In genomic region chr5:66170196-66170919, GRCh38 we compare ENCODE assay signal across 12 cellular contexts. TPM values are rescaled to one million over a fixed set of nuclear protein-coding genes. Genes with fewer than 3 reads are reported as not detected.
A peak's percentile ranks its signal among the peaks of the same experiment; 100 is the strongest.
DNase-seq lines count a peak whose midpoint lies in the region; ATAC-seq and TF ChIP-seq lines count a peak whose summit lies in the region.
"Had no signal": no experiment of that assay in that cellular context is flagged by ENCODE, and none has a peak within 500 bp of the region (broad histone marks: within the 10 kb centered on the region; RNA-seq: fewer than 3 reads in every experiment).

No MANE protein-coding gene starts in this region.

- no peak for DNase-seq in activated CD4-positive, alpha-beta T cell treated with anti-CD3 and anti-CD28 coated beads, Interleukin-2, amount 10 ng/mL, durations not matched to agents 24 days and 14 days
- no peak for DNase-seq in activated CD4-positive, alpha-beta T cell treated with anti-CD3 and anti-CD28 coated beads for 48 hours
- DNase-seq in HFFc6, result no peak
- DNase-seq in activated naive CD4-positive, alpha-beta T cell treated with anti-CD3 and anti-CD28 coated beads, Interleukin-2, amount 50 U/mL, for 72 hours (ENCODE audit: low spot score in 2 of 2), result no peak
- no peak for DNase-seq in naive thymus-derived CD8-positive, alpha-beta T cell
- no peak for DNase-seq in stimulated activated naive B cell treated with anti-CD40 and anti-IgM and Interleukin-4, amounts not matched to agents 10 μg/mL and 1 μg/mL and 100 μg/mL, for 72 hours
- no peak for DNase-seq in left cardiac atrium
- DNase-seq: NCI-H1105, spleen, T1000, testis had no signal

- no peaks in the 10 kb centered on the region for H3K9me3 Mint-ChIP-seq in activated CD4-positive, alpha-beta T cell treated with anti-CD3 and anti-CD28 coated beads, Interleukin-2, amount 10 ng/mL, durations not matched to agents 24 days and 14 days
- no peaks in the 10 kb centered on the region for H3K9me3 Mint-ChIP-seq in HFFc6
- H3K9me3 Mint-ChIP-seq in activated naive CD4-positive, alpha-beta T cell treated with anti-CD3 and anti-CD28 coated beads, Interleukin-2, amount 50 U/mL, for 72 hours, result no peaks in the 10 kb centered on the region
- no peaks in the 10 kb centered on the region for H3K9me3 Mint-ChIP-seq in naive thymus-derived CD8-positive, alpha-beta T cell
- H3K9me3 Mint-ChIP-seq in stimulated activated naive B cell treated with anti-CD40 and anti-IgM and Interleukin-4, amounts not matched to agents 10 μg/mL and 1 μg/mL and 100 μg/mL, for 72 hours, result no peaks in the 10 kb centered on the region

- no peak for TF ChIP-seq CTCF in HFFc6 (IDR thresholded peaks at IDR 0.05)

- intact Hi-C loops in activated CD4-positive, alpha-beta T cell treated with anti-CD3 and anti-CD28 coated beads, Interleukin-2, amount 10 ng/mL, durations not matched to agents 24 days and 14 days (cut with micrococcal nuclease), result loop anchor here (2.0 to 10.0 kb wide), 2 partner anchors 244 to 396 kb away; partner anchors contain the start of gene ERBIN
- intact Hi-C loops in left cardiac atrium (cut with DNase I), result no loop called here

- no peaks in the 10 kb centered on the region for H3K27me3 Mint-ChIP-seq in activated CD4-positive, alpha-beta T cell treated with anti-CD3 and anti-CD28 coated beads, Interleukin-2, amount 10 ng/mL, durations not matched to agents 24 days and 14 days
- no peaks in the 10 kb centered on the region for H3K27me3 Mint-ChIP-seq in HFFc6 (ENCODE audit: insufficient read depth)
- no peaks in the 10 kb centered on the region for H3K27me3 Mint-ChIP-seq in naive thymus-derived CD8-positive, alpha-beta T cell
- no peaks in the 10 kb centered on the region for H3K27me3 Mint-ChIP-seq in stimulated activated naive B cell treated with anti-CD40 and anti-IgM and Interleukin-4, amounts not matched to agents 10 μg/mL and 1 μg/mL and 100 μg/mL, for 72 hours

- peaks cover 19% of the 10 kb centered on the region for H3K4me1 Mint-ChIP-seq in activated CD4-positive, alpha-beta T cell treated with anti-CD3 and anti-CD28 coated beads, Interleukin-2, amount 10 ng/mL, durations not matched to agents 24 days and 14 days
- H3K4me1 Mint-ChIP-seq in HFFc6 (ENCODE audit: low read depth), result peaks cover 10% of the 10 kb centered on the region
- peaks cover 6 to 38% (median 22%) of the 10 kb centered on the region in 4 donors for H3K4me1 Mint-ChIP-seq in naive thymus-derived CD8-positive, alpha-beta T cell
- H3K4me1 Mint-ChIP-seq in stimulated activated naive B cell treated with anti-CD40 and anti-IgM and Interleukin-4, amounts not matched to agents 10 μg/mL and 1 μg/mL and 100 μg/mL, for 72 hours, result peaks cover 6 to 7% of the 10 kb centered on the region in 2 donors

- peak; percentile 41 to 72 for ATAC-seq in activated naive CD4-positive, alpha-beta T cell treated with anti-CD3 and anti-CD28 coated beads, Interleukin-2, amount 50 U/mL, for 72 hours
- no peak for ATAC-seq in naive thymus-derived CD8-positive, alpha-beta T cell
- ATAC-seq in GM19395 (IDR thresholded peaks at IDR 0.05; ENCODE audit: unreplicated experiment) (no peak), left cardiac atrium (no peak)
- ATAC-seq in stimulated activated naive B cell treated with anti-CD40 and anti-IgM and Interleukin-4, amounts not matched to agents 10 μg/mL and 1 μg/mL and 100 μg/mL, for 72 hours (replicated peaks), result no peak

- no peak overlapping the region for H3K4me3 Mint-ChIP-seq in activated CD4-positive, alpha-beta T cell treated with anti-CD3 and anti-CD28 coated beads, Interleukin-2, amount 10 ng/mL, durations not matched to agents 24 days and 14 days
- H3K4me3 Mint-ChIP-seq in HFFc6, result no peak overlapping the region
- H3K4me3 Mint-ChIP-seq in naive thymus-derived CD8-positive, alpha-beta T cell, result peak overlapping the region in 1 of 10 donors; percentile 42
- H3K4me3 Mint-ChIP-seq in stimulated activated naive B cell treated with anti-CD40 and anti-IgM and Interleukin-4, amounts not matched to agents 10 μg/mL and 1 μg/mL and 100 μg/mL, for 72 hours, result no peak overlapping the region

- peak overlapping the region; percentile 8 for H3K27ac Mint-ChIP-seq in activated CD4-positive, alpha-beta T cell treated with anti-CD3 and anti-CD28 coated beads, Interleukin-2, amount 10 ng/mL, durations not matched to agents 24 days and 14 days
- peak overlapping the region; percentile 77 for H3K27ac Mint-ChIP-seq in HFFc6
- peak overlapping the region; percentile 66 to 96 for H3K27ac Mint-ChIP-seq in activated naive CD4-positive, alpha-beta T cell treated with anti-CD3 and anti-CD28 coated beads, Interleukin-2, amount 50 U/mL, for 72 hours
- H3K27ac Mint-ChIP-seq in naive thymus-derived CD8-positive, alpha-beta T cell, result peak overlapping the region in 9 of 10 donors; percentile 53 to 96 (median 87)
- no peak overlapping the region for H3K27ac Mint-ChIP-seq in stimulated activated naive B cell treated with anti-CD40 and anti-IgM and Interleukin-4, amounts not matched to agents 10 μg/mL and 1 μg/mL and 100 μg/mL, for 72 hours

- POLR2A ChIA-PET in naive thymus-derived CD8-positive, alpha-beta T cell (lab: Charles Lee), result interaction anchor here (1.3 kb wide), 1 partner anchor 607 kb away, joined by 4 read pairs; the partner anchor contains the start of genes CENPK and PPWD1

- H3K36me3 Mint-ChIP-seq in activated CD4-positive, alpha-beta T cell treated with anti-CD3 and anti-CD28 coated beads, Interleukin-2, amount 10 ng/mL, durations not matched to agents 24 days and 14 days (ENCODE audit: low read depth), result peaks cover 49% of the 10 kb centered on the region
- H3K36me3 Mint-ChIP-seq in HFFc6 (ENCODE audit: low read depth), result peaks cover 31% of the 10 kb centered on the region
- H3K36me3 Mint-ChIP-seq in activated naive CD4-positive, alpha-beta T cell treated with anti-CD3 and anti-CD28 coated beads, Interleukin-2, amount 50 U/mL, for 72 hours, result peaks cover 14 to 33% of the 10 kb centered on the region in 2 donors
- peaks cover 12 to 61% (median 15%) of the 10 kb centered on the region in 3 donors for H3K36me3 Mint-ChIP-seq in naive thymus-derived CD8-positive, alpha-beta T cell
- peaks cover 23 to 35% of the 10 kb centered on the region in 2 donors for H3K36me3 Mint-ChIP-seq in stimulated activated naive B cell treated with anti-CD40 and anti-IgM and Interleukin-4, amounts not matched to agents 10 μg/mL and 1 μg/mL and 100 μg/mL, for 72 hours

RNA-seq across cellular contexts. Expression of gene SREK1, which starts 26.3 kb away (rescaled TPM):
- total RNA-seq in activated CD4-positive, alpha-beta T cell treated with anti-CD3 and anti-CD28 coated beads, Interleukin-2, amount 10 ng/mL, durations not matched to agents 24 days and 14 days, result 70.3 and 75.2 TPM in 2 replicates
- total RNA-seq in HFFc6 (2021; fragmentation: NEBNext Ultra II Directional; extraction: Animal tissue kit (Norgen Biotek cat#: 25700)), result 10 to 100 TPM; 32.4 to 39.7 (median 37.0) TPM
- 10 to 100 TPM; 76.2 to 80.3 TPM for total RNA-seq in activated naive CD4-positive, alpha-beta T cell treated with anti-CD3 and anti-CD28 coated beads, Interleukin-2, amount 50 U/mL, for 72 hours
- 10 to 100 TPM; 89.8 to 92.4 TPM for total RNA-seq in naive thymus-derived CD8-positive, alpha-beta T cell
- 10 to 100 TPM; 15.2 to 21.4 (median 17.6) TPM for polyA plus RNA-seq in naive thymus-derived CD8-positive, alpha-beta T cell
- 10 to 100 TPM; 32.8 to 36.8 TPM for total RNA-seq in left cardiac atrium

Comparison
In these comparisons a context has a peak if more than half of its experiments do, and no peak if none do; other contexts are left out.
1. ATAC-seq: peak in activated naive CD4-positive, alpha-beta T cell treated with anti-CD3 and anti-CD28 coated beads, Interleukin-2, amount 50 U/mL, for 72 hours (2 of 2); none in naive thymus-derived CD8-positive, alpha-beta T cell (0 of 2), GM19395 (single experiment), stimulated activated naive B cell treated with anti-CD40 and anti-IgM and Interleukin-4, amounts not matched to agents 10 μg/mL and 1 μg/mL and 100 μg/mL, for 72 hours (0 of 2) and left cardiac atrium (0 of 2).